Comparison of ENCODE assay signal across 1 cellular context in the genomic region with DNA sequence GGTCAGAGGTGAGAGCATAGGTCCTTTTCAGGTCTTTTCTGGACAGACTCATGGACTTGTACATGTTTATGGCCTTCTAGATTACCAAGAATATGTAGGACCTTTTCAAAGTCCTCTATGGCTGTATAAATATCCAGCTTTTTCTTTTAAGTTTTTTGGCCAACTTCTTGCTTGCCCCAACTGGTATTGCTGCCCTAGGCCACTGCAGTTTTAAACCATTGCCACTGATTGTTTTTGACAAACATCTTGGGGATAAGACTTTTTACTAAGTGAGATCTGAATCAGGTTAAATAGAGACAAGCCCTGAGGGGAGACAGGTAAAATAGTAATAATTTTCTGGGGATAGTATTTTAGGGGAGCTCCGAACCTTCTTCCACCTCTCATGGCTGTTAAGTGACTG.
A peak's percentile ranks its signal among the peaks of the same experiment; 100 is the strongest.
TF ChIP-seq lines count a peak whose summit lies in the region.

No MANE protein-coding gene starts in this region.

TF ChIP-seq in K562, 482 proteins besides CTCF, POLR2A, EP300 and RAD21:
- TF ChIP-seq MECOM (CRISPR knock-in tag; IDR thresholded peaks at IDR 0.05) (no peak), CBX3 (IDR thresholded peaks at IDR 0.05; ENCODE audit: borderline replicate concordance in 1 of 2, low read length in 2 of 2) (peak in 1 of 2 experiments; percentile 88; a peak in 2 of 3 replicates), IRF2 (CRISPR knock-in tag; IDR thresholded peaks at IDR 0.05) (no peak), TRIM28 (IDR thresholded peaks at IDR 0.05) (peak; percentile 71; the same call in 1 of the 2 replicates)
- TF ChIP-seq, protein P1, sequence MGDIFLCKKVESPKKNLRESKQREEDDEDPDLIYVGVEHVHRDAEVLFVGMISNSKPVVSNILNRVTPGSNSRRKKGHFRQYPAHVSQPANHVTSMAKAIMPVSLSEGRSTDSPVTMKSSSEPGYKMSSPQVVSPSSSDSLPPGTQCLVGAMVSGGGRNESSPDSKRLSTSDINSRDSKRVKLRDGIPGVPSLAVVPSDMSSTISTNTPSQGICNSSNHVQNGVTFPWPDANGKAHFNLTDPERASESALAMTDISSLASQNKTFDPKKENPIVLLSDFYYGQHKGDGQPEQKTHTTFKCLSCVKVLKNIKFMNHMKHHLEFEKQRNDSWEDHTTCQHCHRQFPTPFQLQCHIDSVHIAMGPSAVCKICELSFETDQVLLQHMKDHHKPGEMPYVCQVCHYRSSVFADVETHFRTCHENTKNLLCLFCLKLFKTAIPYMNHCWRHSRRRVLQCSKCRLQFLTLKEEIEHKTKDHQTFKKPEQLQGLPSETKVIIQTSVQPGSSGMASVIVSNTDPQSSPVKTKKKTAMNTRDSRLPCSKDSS (IDR thresholded peaks at IDR 0.05; ENCODE audit: low read depth, partially characterized antibody), result peak; percentile 44
TF ChIP-seq in K562: peak in this region for 3.
